8 cellular contexts compared by ENCODE assay signal in the genomic region with DNA sequence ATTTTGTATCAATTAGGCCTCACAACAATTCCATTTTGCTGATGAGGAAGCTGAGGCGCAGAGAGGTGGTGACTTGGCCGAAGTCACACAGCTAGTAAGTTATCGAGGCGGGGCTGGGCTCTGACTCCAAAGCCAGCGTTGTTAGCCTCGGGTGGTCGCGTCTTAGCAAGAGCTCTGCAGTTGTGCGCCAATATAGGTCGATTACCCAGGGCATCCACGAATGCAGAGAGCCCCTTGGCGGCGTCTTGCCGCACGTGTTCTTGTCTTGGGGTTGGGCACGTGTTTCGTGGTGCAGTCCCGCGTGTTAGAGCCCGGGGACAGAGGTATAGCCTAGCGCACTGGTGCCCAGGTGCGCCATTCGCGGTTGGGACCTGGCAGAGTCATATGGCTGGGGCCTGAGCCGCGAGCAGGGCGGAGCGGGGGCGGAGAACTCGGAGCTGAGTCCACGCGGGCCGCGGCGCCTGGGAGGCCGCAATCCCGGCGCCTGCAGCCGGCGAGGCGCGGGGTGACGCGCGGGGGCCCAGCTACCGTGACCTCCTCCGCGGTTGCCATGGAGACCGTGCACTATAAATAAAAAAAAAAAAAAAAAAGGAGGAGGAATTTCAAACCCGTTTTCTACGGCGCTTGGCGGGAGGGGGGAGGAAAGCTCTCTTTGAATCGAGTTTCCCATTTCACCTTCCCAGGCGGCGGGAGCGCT.
DNase-seq lines count a peak whose midpoint lies in the region; ATAC-seq, FAIRE-seq and TF ChIP-seq lines count a peak whose summit lies in the region.

No MANE protein-coding gene starts in this region.

- ATAC-seq in GM21360 (IDR thresholded peaks at IDR 0.05; ENCODE audit: unreplicated experiment) (peak; percentile 39), gastroesophageal sphincter (peak; percentile 35), HG02973 (IDR thresholded peaks at IDR 0.05; ENCODE audit: unreplicated experiment) (no peak)

- no peaks in the 10 kb centered on the region for H3K36me3 ChIP-seq in gastroesophageal sphincter
- no peaks in the 10 kb centered on the region for H3K36me3 ChIP-seq in osteoblast (ENCODE audit: insufficient read depth, low read length)

- no peak for DNase-seq in AG04450 (ENCODE audit: low read depth, low spot score)
- peak; percentile 57 for DNase-seq in OCI-M1 (lab: John Stamatoyannopoulos, UW)
- DNase-seq in activated gamma-delta T cell treated with Interleukin-2 at 50 U/mL for 16 hours, result peak; percentile 56
- peak; percentile 96 for DNase-seq in osteoblast (ENCODE audit: insufficient read length, low spot score, missing footprints)
- peak; percentile 59 for DNase-seq in urothelium cell line (ENCODE audit: low spot score)

- no peak overlapping the region for H2AFZ ChIP-seq in osteoblast (ENCODE audit: low read length)

- TF ChIP-seq CTCF in AG04450 (IDR thresholded peaks at IDR 0.05; ENCODE audit: low read depth, low read length) (no peak), gastroesophageal sphincter (IDR thresholded peaks at IDR 0.05) (no peak), osteoblast (IDR thresholded peaks at IDR 0.05; ENCODE audit: extremely low read depth, low read depth, low read length) (no peak)

- H3K4me1 ChIP-seq in gastroesophageal sphincter (peaks cover 0 to 43% (median 21%) of the 10 kb centered on the region in 3 donors), osteoblast (ENCODE audit: insufficient read depth, low read length) (peaks cover 27% of the 10 kb centered on the region)

- H3K4me2 ChIP-seq in osteoblast (ENCODE audit: insufficient read depth, low read length), result peak overlapping the region; percentile 90

- no peaks in the 10 kb centered on the region for H4K20me1 ChIP-seq in osteoblast (ENCODE audit: insufficient read depth, low read length)

- TF ChIP-seq EP300 in gastroesophageal sphincter (IDR thresholded peaks at IDR 0.05), result no peak

- no peak for FAIRE-seq in urothelium cell line (lab: Jason Lieb, UNC)

- WGBS in gastroesophageal sphincter (ENCODE audit: low coverage in 1 of 2), 2 donors, result 0 to 24% methylated on average over 6 to 14 of the region's 57 CpGs

- POLR2A ChIA-PET in AG04450 (lab: Yijun Ruan, JAX), result interaction anchor here (0.6 to 1.4 kb wide), 6 partner anchors 10 to 59 kb away, joined by 3 to 21 read pairs (median 4); no protein-coding TSS in a partner anchor

- H3K4me3 ChIP-seq in AG04450 (ENCODE audit: low read depth, low read length) (peak overlapping the region; percentile 57), gastroesophageal sphincter (peak overlapping the region; percentile 26 to 61), osteoblast (ENCODE audit: insufficient read depth, low read length) (peak overlapping the region; percentile 70)

- H3K79me2 ChIP-seq in osteoblast (ENCODE audit: insufficient read depth, low read length), result no peaks in the 10 kb centered on the region

- H3K27me3 ChIP-seq in AG04450 (ENCODE audit: control insufficient read depth, insufficient read depth, low read length), result peaks cover 6% of the 10 kb centered on the region
- H3K27me3 ChIP-seq in gastroesophageal sphincter, result no peaks in the 10 kb centered on the region
- H3K27me3 ChIP-seq in osteoblast (ENCODE audit: insufficient read depth, low read length), result no peaks in the 10 kb centered on the region

- H3K27ac ChIP-seq in AG04450 (ENCODE audit: low read depth, low read length) (no peak overlapping the region), gastroesophageal sphincter (peak overlapping the region in 3 of 4 donors; percentile 55 to 76 (median 75)), osteoblast (ENCODE audit: low read depth, low read length) (peak overlapping the region; percentile 41)

- H3K9me3 ChIP-seq in AG04450 (ENCODE audit: control insufficient read depth, insufficient read depth, low read length) (peaks cover 8% of the 10 kb centered on the region; the same call in 1 of the 2 replicates), gastroesophageal sphincter (no peaks in the 10 kb centered on the region), osteoblast (ENCODE audit: low read depth, low read length) (peaks cover 3% of the 10 kb centered on the region)

- TF ChIP-seq POLR2A in gastroesophageal sphincter (IDR thresholded peaks at IDR 0.05), result no peak

- CTCF ChIA-PET in AG04450 (lab: Charles Lee), result interaction anchor here (0.6 to 1.8 kb wide), 10 partner anchors 21 to 258 kb away, joined by 3 to 8 read pairs (median 6); no protein-coding TSS in a partner anchor
